Comparison of ENCODE assay signal across 14 cellular contexts in genomic region chr6:125041740-125042459, GRCh38.
DNase-seq lines count a peak whose midpoint lies in the region; ATAC-seq and TF ChIP-seq lines count a peak whose summit lies in the region.
"Had no signal": no experiment of that assay in that cellular context is flagged by ENCODE, and none has a peak within 500 bp of the region (broad histone marks: within the 10 kb centered on the region; RNA-seq: fewer than 3 reads in every experiment).

No MANE protein-coding gene starts in this region.

- peaks cover 10% of the 10 kb centered on the region for H3K4me1 ChIP-seq in osteoblast (ENCODE audit: insufficient read depth, low read length)

- H3K27ac ChIP-seq in osteoblast (ENCODE audit: low read depth, low read length), result no peak overlapping the region

- H3K36me3 ChIP-seq in osteoblast (ENCODE audit: insufficient read depth, low read length), result no peaks in the 10 kb centered on the region

- H3K4me2 ChIP-seq in osteoblast (ENCODE audit: insufficient read depth, low read length), result no peak overlapping the region

- H3K27me3 ChIP-seq in osteoblast (ENCODE audit: insufficient read depth, low read length), result no peaks in the 10 kb centered on the region

- DNase-seq in GM04503 (ENCODE audit: low read depth) (peak; percentile 14), NCI-H226 (peak; percentile 10), cardiac fibroblast (ENCODE audit: low read depth in 2 of 2) (peak in 1 of 2 donors; percentile 67), osteoblast (ENCODE audit: insufficient read length, low spot score, missing footprints) (peak; percentile 19), NCI-H2081 (lab: John Stamatoyannopoulos, UW) (no peak), iPS-NIHi11 (ENCODE audit: low spot score) (no peak)
- DNase-seq: activated CD4-positive, alpha-beta T cell treated with anti-CD3 and anti-CD28 coated beads for 4 hours; CD4-positive, alpha-beta memory T cell; NCI-H146; NCI-H526 treated with DMSO at 0.1 percent for 48 hours; stimulated activated naive B cell treated with anti-CD40 and anti-IgM and Interleukin-4, amounts not matched to agents 10 μg/mL and 1 μg/mL and 100 μg/mL, for 72 hours; T-helper 2 cell had no signal

- no peaks in the 10 kb centered on the region for H3K9me3 ChIP-seq in osteoblast (ENCODE audit: low read depth, low read length)

- peaks cover 22% of the 10 kb centered on the region for H4K20me1 ChIP-seq in osteoblast (ENCODE audit: insufficient read depth, low read length)

- H2AFZ ChIP-seq in osteoblast (ENCODE audit: low read length), result no peak overlapping the region

- TF ChIP-seq CTCF in cardiac fibroblast (IDR thresholded peaks at IDR 0.05; ENCODE audit: low read depth, low read length) (peak; percentile 12), osteoblast (IDR thresholded peaks at IDR 0.05; ENCODE audit: extremely low read depth, low read depth, low read length) (no peak)

- peaks cover 32% of the 10 kb centered on the region for H3K79me2 ChIP-seq in osteoblast (ENCODE audit: insufficient read depth, low read length)

- ATAC-seq in HG03520 (IDR thresholded peaks at IDR 0.05; ENCODE audit: unreplicated experiment) (no peak), HG03354 (IDR thresholded peaks at IDR 0.05; ENCODE audit: poor library complexity, severe bottlenecking, unreplicated experiment) (no peak)
- ATAC-seq: stimulated activated naive B cell treated with anti-CD40 and anti-IgM and Interleukin-4, amounts not matched to agents 10 μg/mL and 1 μg/mL and 100 μg/mL, for 72 hours had no signal

- no peak overlapping the region for H3K4me3 ChIP-seq in cardiac fibroblast (replicated peaks in 1 of 2; ENCODE audit: low read depth in 2 of 2, low read length in 2 of 2)
- no peak overlapping the region for H3K4me3 ChIP-seq in osteoblast (ENCODE audit: insufficient read depth, low read length)

Comparison
In these comparisons a context has a peak if more than half of its experiments do, and no peak if none do; other contexts are left out.
1. DNase-seq: peak in GM04503 (single experiment), NCI-H226 (single experiment) and osteoblast (single experiment); none in NCI-H2081 (0 of 2) and iPS-NIHi11 (single experiment).